1 cellular context compared by ENCODE assay signal in the genomic region with DNA sequence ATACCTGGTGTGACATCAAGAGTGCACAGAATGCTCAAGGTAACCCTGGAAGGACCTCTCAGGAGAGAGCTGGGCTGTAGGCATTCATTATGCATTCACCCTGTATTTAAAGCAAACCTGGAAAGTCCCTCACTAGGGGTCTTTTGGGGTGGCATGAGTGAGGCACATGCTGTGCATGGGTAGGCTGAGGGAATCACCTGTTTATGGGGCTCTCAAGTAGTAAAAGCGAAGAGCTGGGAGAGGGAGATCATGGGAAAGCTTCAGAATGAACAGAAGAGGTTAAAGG.
TF ChIP-seq lines count a peak whose summit lies in the region.

No MANE protein-coding gene starts in this region.

TF ChIP-seq in GM12878, 131 proteins besides CTCF, POLR2A, EP300 and RAD21:
- TF ChIP-seq BHLHE40 (IDR thresholded peaks at IDR 0.05; ENCODE audit: borderline replicate concordance in 1 of 2, low read depth in 2 of 2, low read length in 1 of 2) (peak in 1 of 2 experiments; percentile 15; a peak in 1 of 4 replicates), POLR2AphosphoS2 (IDR thresholded peaks at IDR 0.05; ENCODE audit: low read depth, low read length) (no peak)
